Comparison of ENCODE assay signal across 1 cellular context in genomic region chr6:10099648-10100047, GRCh38.
TF ChIP-seq lines count a peak whose summit lies in the region.

No MANE protein-coding gene starts in this region.

TF ChIP-seq in SK-N-SH treated with all-trans-retinoic acid at 6 μM for 48 hours, 23 proteins besides CTCF, POLR2A, EP300 and RAD21 (continued from another document):
- no peak for TF ChIP-seq TSHZ2 (CRISPR knock-in tag; IDR thresholded peaks at IDR 0.05)
- TF ChIP-seq ARNTL (CRISPR knock-in tag; IDR thresholded peaks at IDR 0.05; ENCODE audit: borderline replicate concordance, low read depth) = no peak
- TF ChIP-seq CSDC2 (CRISPR knock-in tag; IDR thresholded peaks at IDR 0.05) = no peak
- TF ChIP-seq ISL1 (CRISPR knock-in tag; IDR thresholded peaks at IDR 0.05) = no peak
- TF ChIP-seq OSR1 (CRISPR knock-in tag; IDR thresholded peaks at IDR 0.05) = no peak
- TF ChIP-seq ESRRG (CRISPR knock-in tag; IDR thresholded peaks at IDR 0.05) = no peak
- no peak for TF ChIP-seq RARB (CRISPR knock-in tag; IDR thresholded peaks at IDR 0.05)
- no peak for TF ChIP-seq TOX (CRISPR knock-in tag; IDR thresholded peaks at IDR 0.05; ENCODE audit: borderline replicate concordance)
TF ChIP-seq in SK-N-SH treated with all-trans-retinoic acid at 6 μM for 48 hours: peak in this region for 0.
